Comparison of ENCODE assay signal across 15 cellular contexts in genomic region chr1:28594661-28595411, GRCh38. TPM values are rescaled to one million over a fixed set of nuclear protein-coding genes. Genes with fewer than 3 reads are reported as not detected.
DNase-seq lines count a peak whose midpoint lies in the region; ATAC-seq and TF ChIP-seq lines count a peak whose summit lies in the region.
"Had no signal": no experiment of that assay in that cellular context is flagged by ENCODE, and none has a peak within 500 bp of the region (broad histone marks: within the 10 kb centered on the region; RNA-seq: fewer than 3 reads in every experiment).

No MANE protein-coding gene starts in this region.

- H3K36me3 ChIP-seq in breast epithelium = no peaks in the 10 kb centered on the region
- H3K36me3 ChIP-seq: adrenal gland had no signal

- TF ChIP-seq POLR2A in breast epithelium (IDR thresholded peaks at IDR 0.05) = no peak

- intact Hi-C loops in breast epithelium (cut with DNase I; ENCODE audit: low total_unique reads) = no loop called here

- DNase-seq in ELR (ENCODE audit: low read depth) = peak; percentile 67
- peak; percentile 71 for DNase-seq in NCI-H446 treated with DMSO at 0.1 percent for 48 hours (lab: John Stamatoyannopoulos, UW)
- DNase-seq in breast epithelium (ENCODE audit: low spot score in 2 of 2) = peak in 1 of 2 donors; percentile 60
- peak; percentile 92 for DNase-seq in kidney tubule cell (ENCODE audit: low spot score)
- no peak for DNase-seq in hepatic stellate cell (ENCODE audit: low spot score)
- DNase-seq: activated CD4-positive, alpha-beta T cell treated with anti-CD3 and anti-CD28 coated beads for 48 hours; adrenal gland; DMS53; naive B cell; NCI-H2171 had no signal

- H3K27me3 ChIP-seq in breast epithelium = no peaks in the 10 kb centered on the region
- H3K27me3 ChIP-seq: adrenal gland had no signal

- peaks cover 0 to 4% of the 10 kb centered on the region in 2 donors for H3K4me1 ChIP-seq in breast epithelium
- H3K4me1 ChIP-seq: adrenal gland had no signal

- ATAC-seq in esophagus mucosa (no peak), GM19452 (IDR thresholded peaks at IDR 0.05; ENCODE audit: unreplicated experiment) (no peak), HG03039 (IDR thresholded peaks at IDR 0.05; ENCODE audit: unreplicated experiment) (no peak)

- TF ChIP-seq CTCF in breast epithelium (IDR thresholded peaks at IDR 0.05) = no peak

- H3K4me3 ChIP-seq in breast epithelium = no peak overlapping the region
- H3K4me3 ChIP-seq: adrenal gland, dorsolateral prefrontal cortex had no signal

- H3K9me3 ChIP-seq in breast epithelium = no peaks in the 10 kb centered on the region
- H3K9me3 ChIP-seq: adrenal gland had no signal

- peak overlapping the region; percentile 25 to 29 for H3K27ac ChIP-seq in breast epithelium
- H3K27ac ChIP-seq: adrenal gland, dorsolateral prefrontal cortex had no signal

RNA-seq across cellular contexts. Expression of gene RAB42, which starts 2.8 kb away (rescaled TPM):
- total RNA-seq in breast epithelium (10 to 100 TPM in 1 of 3 donors, 1 to 10 TPM in 2; 6.9 to 18.6 (median 8.0) TPM), esophagus mucosa (0.40 TPM)

RNA-seq across cellular contexts. Expression of gene TRNAU1AP, which starts 42.0 kb away (rescaled TPM):
- 10 to 100 TPM; 22.0 to 27.8 (median 27.1) TPM for total RNA-seq in breast epithelium
- total RNA-seq in esophagus mucosa = 24.3 TPM

RNA-seq across cellular contexts. Expression of gene TAF12, which starts 48.0 kb away (rescaled TPM):
- total RNA-seq in breast epithelium = 10 to 100 TPM; 18.7 to 36.2 (median 22.7) TPM
- total RNA-seq in esophagus mucosa = 16.5 TPM

RNA-seq across cellular contexts. Expression of gene RNU11, which starts 53.6 kb away (rescaled TPM):
- total RNA-seq in breast epithelium (not detected), esophagus mucosa (not detected)
- total RNA-seq: adrenal gland, dorsolateral prefrontal cortex, kidney epithelial cell had no signal
